Comparison of ENCODE assay signal across 1 cellular context in the genomic region with DNA sequence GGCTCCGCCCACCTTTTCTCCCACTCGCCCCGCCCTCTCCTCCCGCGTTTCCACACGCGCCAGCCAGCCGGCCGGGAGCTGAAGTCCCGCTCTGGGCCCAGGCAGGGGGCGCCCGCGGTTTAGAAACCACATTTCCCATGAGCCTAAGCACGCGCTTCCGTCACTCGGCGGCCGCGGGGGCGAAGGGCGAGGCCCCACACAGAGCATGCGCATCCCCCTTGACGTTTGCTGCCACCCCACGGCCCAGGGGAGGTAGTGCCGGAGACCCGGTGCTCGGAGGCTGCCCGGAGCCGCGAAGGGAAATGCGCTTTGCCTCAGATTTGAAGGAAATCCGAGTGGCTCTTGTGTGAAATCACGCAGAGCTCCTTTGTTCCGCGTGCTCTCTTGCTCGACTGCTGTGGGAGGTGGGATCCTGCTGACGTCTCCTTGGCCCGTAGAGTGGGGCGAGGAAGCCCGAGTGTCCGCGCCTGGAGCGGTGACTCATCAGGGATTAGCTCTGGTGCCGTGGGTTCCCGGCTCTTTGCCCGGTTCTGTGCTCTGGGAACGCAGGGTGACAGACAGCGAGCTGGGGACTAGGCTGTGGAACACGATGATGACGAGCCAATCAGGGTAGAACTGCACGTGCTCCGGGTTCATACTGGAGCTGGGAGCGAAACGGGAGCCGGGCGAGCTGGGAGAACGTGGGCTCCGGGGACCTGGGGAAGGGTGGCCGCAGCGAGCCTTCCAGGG.
TF ChIP-seq lines count a peak whose summit lies in the region.

No MANE protein-coding gene starts in this region.

TF ChIP-seq in K562, 482 proteins besides CTCF, POLR2A, EP300 and RAD21 (continued from another document and continues in another):
- TF ChIP-seq, protein P1, sequence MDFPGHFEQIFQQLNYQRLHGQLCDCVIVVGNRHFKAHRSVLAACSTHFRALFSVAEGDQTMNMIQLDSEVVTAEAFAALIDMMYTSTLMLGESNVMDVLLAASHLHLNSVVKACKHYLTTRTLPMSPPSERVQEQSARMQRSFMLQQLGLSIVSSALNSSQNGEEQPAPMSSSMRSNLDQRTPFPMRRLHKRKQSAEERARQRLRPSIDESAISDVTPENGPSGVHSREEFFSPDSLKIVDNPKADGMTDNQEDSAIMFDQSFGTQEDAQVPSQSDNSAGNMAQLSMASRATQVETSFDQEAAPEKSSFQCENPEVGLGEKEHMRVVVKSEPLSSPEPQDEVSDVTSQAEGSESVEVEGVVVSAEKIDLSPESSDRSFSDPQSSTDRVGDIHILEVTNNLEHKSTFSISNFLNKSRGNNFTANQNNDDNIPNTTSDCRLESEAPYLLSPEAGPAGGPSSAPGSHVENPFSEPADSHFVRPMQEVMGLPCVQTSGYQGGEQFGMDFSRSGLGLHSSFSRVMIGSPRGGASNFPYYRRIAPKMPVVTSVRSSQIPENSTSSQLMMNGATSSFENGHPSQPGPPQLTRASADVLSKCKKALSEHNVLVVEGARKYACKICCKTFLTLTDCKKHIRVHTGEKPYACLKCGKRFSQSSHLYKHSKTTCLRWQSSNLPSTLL (IDR thresholded peaks at IDR 0.05): no peak
- TF ChIP-seq RBM14 (IDR thresholded peaks at IDR 0.05; ENCODE audit: borderline replicate concordance, insufficient read depth, low read depth, low read length): peak; percentile 87; the same call in 1 of the 2 replicates
- peak; percentile 44; the same call in 1 of the 2 replicates for TF ChIP-seq POLR2H (tag; IDR thresholded peaks at IDR 0.05; ENCODE audit: low read depth)
- TF ChIP-seq RBM25 (IDR thresholded peaks at IDR 0.05; ENCODE audit: low read depth, low read length, severe bottlenecking): no peak
- TF ChIP-seq, protein P2, sequence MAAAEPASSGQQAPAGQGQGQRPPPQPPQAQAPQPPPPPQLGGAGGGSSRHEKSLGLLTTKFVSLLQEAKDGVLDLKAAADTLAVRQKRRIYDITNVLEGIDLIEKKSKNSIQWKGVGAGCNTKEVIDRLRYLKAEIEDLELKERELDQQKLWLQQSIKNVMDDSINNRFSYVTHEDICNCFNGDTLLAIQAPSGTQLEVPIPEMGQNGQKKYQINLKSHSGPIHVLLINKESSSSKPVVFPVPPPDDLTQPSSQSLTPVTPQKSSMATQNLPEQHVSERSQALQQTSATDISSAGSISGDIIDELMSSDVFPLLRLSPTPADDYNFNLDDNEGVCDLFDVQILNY (CRISPR knock-in tag; IDR thresholded peaks at IDR 0.05): no peak; the same call in 1 of the 2 replicates
- TF ChIP-seq ZFP1 (CRISPR knock-in tag; IDR thresholded peaks at IDR 0.05): no peak
- TF ChIP-seq ZNF76 (CRISPR knock-in tag; IDR thresholded peaks at IDR 0.05; ENCODE audit: borderline replicate concordance): peak; percentile 51; the same call in 1 of the 2 replicates
- TF ChIP-seq, protein P3, sequence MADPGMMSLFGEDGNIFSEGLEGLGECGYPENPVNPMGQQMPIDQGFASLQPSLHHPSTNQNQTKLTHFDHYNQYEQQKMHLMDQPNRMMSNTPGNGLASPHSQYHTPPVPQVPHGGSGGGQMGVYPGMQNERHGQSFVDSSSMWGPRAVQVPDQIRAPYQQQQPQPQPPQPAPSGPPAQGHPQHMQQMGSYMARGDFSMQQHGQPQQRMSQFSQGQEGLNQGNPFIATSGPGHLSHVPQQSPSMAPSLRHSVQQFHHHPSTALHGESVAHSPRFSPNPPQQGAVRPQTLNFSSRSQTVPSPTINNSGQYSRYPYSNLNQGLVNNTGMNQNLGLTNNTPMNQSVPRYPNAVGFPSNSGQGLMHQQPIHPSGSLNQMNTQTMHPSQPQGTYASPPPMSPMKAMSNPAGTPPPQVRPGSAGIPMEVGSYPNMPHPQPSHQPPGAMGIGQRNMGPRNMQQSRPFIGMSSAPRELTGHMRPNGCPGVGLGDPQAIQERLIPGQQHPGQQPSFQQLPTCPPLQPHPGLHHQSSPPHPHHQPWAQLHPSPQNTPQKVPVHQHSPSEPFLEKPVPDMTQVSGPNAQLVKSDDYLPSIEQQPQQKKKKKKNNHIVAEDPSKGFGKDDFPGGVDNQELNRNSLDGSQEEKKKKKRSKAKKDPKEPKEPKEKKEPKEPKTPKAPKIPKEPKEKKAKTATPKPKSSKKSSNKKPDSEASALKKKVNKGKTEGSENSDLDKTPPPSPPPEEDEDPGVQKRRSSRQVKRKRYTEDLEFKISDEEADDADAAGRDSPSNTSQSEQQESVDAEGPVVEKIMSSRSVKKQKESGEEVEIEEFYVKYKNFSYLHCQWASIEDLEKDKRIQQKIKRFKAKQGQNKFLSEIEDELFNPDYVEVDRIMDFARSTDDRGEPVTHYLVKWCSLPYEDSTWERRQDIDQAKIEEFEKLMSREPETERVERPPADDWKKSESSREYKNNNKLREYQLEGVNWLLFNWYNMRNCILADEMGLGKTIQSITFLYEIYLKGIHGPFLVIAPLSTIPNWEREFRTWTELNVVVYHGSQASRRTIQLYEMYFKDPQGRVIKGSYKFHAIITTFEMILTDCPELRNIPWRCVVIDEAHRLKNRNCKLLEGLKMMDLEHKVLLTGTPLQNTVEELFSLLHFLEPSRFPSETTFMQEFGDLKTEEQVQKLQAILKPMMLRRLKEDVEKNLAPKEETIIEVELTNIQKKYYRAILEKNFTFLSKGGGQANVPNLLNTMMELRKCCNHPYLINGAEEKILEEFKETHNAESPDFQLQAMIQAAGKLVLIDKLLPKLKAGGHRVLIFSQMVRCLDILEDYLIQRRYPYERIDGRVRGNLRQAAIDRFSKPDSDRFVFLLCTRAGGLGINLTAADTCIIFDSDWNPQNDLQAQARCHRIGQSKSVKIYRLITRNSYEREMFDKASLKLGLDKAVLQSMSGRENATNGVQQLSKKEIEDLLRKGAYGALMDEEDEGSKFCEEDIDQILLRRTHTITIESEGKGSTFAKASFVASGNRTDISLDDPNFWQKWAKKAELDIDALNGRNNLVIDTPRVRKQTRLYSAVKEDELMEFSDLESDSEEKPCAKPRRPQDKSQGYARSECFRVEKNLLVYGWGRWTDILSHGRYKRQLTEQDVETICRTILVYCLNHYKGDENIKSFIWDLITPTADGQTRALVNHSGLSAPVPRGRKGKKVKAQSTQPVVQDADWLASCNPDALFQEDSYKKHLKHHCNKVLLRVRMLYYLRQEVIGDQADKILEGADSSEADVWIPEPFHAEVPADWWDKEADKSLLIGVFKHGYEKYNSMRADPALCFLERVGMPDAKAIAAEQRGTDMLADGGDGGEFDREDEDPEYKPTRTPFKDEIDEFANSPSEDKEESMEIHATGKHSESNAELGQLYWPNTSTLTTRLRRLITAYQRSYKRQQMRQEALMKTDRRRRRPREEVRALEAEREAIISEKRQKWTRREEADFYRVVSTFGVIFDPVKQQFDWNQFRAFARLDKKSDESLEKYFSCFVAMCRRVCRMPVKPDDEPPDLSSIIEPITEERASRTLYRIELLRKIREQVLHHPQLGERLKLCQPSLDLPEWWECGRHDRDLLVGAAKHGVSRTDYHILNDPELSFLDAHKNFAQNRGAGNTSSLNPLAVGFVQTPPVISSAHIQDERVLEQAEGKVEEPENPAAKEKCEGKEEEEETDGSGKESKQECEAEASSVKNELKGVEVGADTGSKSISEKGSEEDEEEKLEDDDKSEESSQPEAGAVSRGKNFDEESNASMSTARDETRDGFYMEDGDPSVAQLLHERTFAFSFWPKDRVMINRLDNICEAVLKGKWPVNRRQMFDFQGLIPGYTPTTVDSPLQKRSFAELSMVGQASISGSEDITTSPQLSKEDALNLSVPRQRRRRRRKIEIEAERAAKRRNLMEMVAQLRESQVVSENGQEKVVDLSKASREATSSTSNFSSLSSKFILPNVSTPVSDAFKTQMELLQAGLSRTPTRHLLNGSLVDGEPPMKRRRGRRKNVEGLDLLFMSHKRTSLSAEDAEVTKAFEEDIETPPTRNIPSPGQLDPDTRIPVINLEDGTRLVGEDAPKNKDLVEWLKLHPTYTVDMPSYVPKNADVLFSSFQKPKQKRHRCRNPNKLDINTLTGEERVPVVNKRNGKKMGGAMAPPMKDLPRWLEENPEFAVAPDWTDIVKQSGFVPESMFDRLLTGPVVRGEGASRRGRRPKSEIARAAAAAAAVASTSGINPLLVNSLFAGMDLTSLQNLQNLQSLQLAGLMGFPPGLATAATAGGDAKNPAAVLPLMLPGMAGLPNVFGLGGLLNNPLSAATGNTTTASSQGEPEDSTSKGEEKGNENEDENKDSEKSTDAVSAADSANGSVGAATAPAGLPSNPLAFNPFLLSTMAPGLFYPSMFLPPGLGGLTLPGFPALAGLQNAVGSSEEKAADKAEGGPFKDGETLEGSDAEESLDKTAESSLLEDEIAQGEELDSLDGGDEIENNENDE (IDR thresholded peaks at IDR 0.05; ENCODE audit: low read depth, low read length): no peak
- no peak for TF ChIP-seq PHB (CRISPR knock-in tag; IDR thresholded peaks at IDR 0.05)
- TF ChIP-seq, protein P4, sequence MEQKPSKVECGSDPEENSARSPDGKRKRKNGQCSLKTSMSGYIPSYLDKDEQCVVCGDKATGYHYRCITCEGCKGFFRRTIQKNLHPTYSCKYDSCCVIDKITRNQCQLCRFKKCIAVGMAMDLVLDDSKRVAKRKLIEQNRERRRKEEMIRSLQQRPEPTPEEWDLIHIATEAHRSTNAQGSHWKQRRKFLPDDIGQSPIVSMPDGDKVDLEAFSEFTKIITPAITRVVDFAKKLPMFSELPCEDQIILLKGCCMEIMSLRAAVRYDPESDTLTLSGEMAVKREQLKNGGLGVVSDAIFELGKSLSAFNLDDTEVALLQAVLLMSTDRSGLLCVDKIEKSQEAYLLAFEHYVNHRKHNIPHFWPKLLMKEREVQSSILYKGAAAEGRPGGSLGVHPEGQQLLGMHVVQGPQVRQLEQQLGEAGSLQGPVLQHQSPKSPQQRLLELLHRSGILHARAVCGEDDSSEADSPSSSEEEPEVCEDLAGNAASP (IDR thresholded peaks at IDR 0.05): no peak
- TF ChIP-seq SMAD1 (IDR thresholded peaks at IDR 0.05; ENCODE audit: low read depth, low read length, partially characterized antibody): no peak
- no peak; the same call in 1 of the 2 replicates for TF ChIP-seq PTBP1 (IDR thresholded peaks at IDR 0.05; ENCODE audit: low read depth, low read length)
- TF ChIP-seq SMAD3 (CRISPR knock-in tag; conservative IDR thresholded peaks at IDR 0.05): peak; percentile 62; the same call in 1 of the 2 replicates
- TF ChIP-seq NR4A1 (CRISPR knock-in tag; IDR thresholded peaks at IDR 0.05): peak; percentile 74; the same call in 1 of the 2 replicates
- no peak for TF ChIP-seq NR4A1 (tag; IDR thresholded peaks at IDR 0.05)
- no peak for TF ChIP-seq NR1H2 (CRISPR knock-in tag; IDR thresholded peaks at IDR 0.05)
- TF ChIP-seq TAF7 (tag; IDR thresholded peaks at IDR 0.05): no peak
- no peak; the same call in 1 of the 2 replicates for TF ChIP-seq KDM2B (CRISPR knock-in tag; IDR thresholded peaks at IDR 0.05)
- no peak for TF ChIP-seq ARHGAP35 (IDR thresholded peaks at IDR 0.05; ENCODE audit: partially characterized antibody)
- TF ChIP-seq SIN3A (IDR thresholded peaks at IDR 0.05; ENCODE audit: borderline replicate concordance in 2 of 2, control insufficient read depth in 1 of 2, low read depth in 2 of 2, low read length in 2 of 2): peak; percentile 70 to 75; a peak in 1 of 4 replicates
- TF ChIP-seq, protein P5, sequence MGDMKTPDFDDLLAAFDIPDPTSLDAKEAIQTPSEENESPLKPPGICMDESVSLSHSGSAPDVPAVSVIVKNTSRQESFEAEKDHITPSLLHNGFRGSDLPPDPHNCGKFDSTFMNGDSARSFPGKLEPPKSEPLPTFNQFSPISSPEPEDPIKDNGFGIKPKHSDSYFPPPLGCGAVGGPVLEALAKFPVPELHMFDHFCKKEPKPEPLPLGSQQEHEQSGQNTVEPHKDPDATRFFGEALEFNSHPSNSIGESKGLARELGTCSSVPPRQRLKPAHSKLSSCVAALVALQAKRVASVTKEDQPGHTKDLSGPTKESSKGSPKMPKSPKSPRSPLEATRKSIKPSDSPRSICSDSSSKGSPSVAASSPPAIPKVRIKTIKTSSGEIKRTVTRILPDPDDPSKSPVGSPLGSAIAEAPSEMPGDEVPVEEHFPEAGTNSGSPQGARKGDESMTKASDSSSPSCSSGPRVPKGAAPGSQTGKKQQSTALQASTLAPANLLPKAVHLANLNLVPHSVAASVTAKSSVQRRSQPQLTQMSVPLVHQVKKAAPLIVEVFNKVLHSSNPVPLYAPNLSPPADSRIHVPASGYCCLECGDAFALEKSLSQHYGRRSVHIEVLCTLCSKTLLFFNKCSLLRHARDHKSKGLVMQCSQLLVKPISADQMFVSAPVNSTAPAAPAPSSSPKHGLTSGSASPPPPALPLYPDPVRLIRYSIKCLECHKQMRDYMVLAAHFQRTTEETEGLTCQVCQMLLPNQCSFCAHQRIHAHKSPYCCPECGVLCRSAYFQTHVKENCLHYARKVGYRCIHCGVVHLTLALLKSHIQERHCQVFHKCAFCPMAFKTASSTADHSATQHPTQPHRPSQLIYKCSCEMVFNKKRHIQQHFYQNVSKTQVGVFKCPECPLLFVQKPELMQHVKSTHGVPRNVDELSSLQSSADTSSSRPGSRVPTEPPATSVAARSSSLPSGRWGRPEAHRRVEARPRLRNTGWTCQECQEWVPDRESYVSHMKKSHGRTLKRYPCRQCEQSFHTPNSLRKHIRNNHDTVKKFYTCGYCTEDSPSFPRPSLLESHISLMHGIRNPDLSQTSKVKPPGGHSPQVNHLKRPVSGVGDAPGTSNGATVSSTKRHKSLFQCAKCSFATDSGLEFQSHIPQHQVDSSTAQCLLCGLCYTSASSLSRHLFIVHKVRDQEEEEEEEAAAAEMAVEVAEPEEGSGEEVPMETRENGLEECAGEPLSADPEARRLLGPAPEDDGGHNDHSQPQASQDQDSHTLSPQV (IDR thresholded peaks at IDR 0.05): peak; percentile 73; the same call in 1 of the 2 replicates
- TF ChIP-seq NFIC (IDR thresholded peaks at IDR 0.05): 0 out of 2 replicates have a peak, but pooled peaks have one; percentile 43
- TF ChIP-seq, protein P6, sequence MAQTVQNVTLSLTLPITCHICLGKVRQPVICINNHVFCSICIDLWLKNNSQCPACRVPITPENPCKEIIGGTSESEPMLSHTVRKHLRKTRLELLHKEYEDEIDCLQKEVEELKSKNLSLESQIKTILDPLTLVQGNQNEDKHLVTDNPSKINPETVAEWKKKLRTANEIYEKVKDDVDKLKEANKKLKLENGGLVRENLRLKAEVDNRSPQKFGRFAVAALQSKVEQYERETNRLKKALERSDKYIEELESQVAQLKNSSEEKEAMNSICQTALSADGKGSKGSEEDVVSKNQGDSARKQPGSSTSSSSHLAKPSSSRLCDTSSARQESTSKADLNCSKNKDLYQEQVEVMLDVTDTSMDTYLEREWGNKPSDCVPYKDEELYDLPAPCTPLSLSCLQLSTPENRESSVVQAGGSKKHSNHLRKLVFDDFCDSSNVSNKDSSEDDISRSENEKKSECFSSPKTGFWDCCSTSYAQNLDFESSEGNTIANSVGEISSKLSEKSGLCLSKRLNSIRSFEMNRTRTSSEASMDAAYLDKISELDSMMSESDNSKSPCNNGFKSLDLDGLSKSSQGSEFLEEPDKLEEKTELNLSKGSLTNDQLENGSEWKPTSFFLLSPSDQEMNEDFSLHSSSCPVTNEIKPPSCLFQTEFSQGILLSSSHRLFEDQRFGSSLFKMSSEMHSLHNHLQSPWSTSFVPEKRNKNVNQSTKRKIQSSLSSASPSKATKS (CRISPR knock-in tag; IDR thresholded peaks at IDR 0.05): no peak
- TF ChIP-seq, protein P7, sequence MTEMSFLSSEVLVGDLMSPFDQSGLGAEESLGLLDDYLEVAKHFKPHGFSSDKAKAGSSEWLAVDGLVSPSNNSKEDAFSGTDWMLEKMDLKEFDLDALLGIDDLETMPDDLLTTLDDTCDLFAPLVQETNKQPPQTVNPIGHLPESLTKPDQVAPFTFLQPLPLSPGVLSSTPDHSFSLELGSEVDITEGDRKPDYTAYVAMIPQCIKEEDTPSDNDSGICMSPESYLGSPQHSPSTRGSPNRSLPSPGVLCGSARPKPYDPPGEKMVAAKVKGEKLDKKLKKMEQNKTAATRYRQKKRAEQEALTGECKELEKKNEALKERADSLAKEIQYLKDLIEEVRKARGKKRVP (CRISPR knock-in tag; IDR thresholded peaks at IDR 0.05): 0 out of 2 replicates have a peak, but pooled peaks have one; percentile 14
- no peak for TF ChIP-seq ZNF445 (CRISPR knock-in tag; IDR thresholded peaks at IDR 0.05; ENCODE audit: low read depth)
- no peak for TF ChIP-seq MCM3 (IDR thresholded peaks at IDR 0.05)
